1 cellular context compared by ENCODE assay signal in genomic region chr11:71137376-71137775, GRCh38.
TF ChIP-seq lines count a peak whose summit lies in the region.

No MANE protein-coding gene starts in this region.

TF ChIP-seq in H1, 55 proteins besides CTCF, POLR2A, EP300 and RAD21:
- TF ChIP-seq CHD7 (IDR thresholded peaks at IDR 0.05; ENCODE audit: insufficient replicate concordance, low read length) (no peak), SP1 (IDR thresholded peaks at IDR 0.05; ENCODE audit: low read depth, low read length) (no peak), ATF2 (IDR thresholded peaks at IDR 0.05; ENCODE audit: low read length) (no peak), RNF2 (IDR thresholded peaks at IDR 0.05; ENCODE audit: borderline replicate concordance, low read depth, low read length, missing control alignments, poor library complexity, severe bottlenecking) (no peak), CTBP2 (IDR thresholded peaks at IDR 0.05; ENCODE audit: borderline replicate concordance, insufficient read depth, insufficient read length, low read length) (no peak), SIN3A (conservative IDR thresholded peaks at IDR 0.05 in 1 of 2, IDR thresholded peaks at IDR 0.05 in 1 of 2; ENCODE audit: low read depth in 1 of 2, low read length in 2 of 2) (no peak), HDAC2 (IDR thresholded peaks at IDR 0.05; ENCODE audit: borderline replicate concordance in 1 of 2, low read depth in 2 of 2, low read length in 2 of 2) (no peak), CHD2 (IDR thresholded peaks at IDR 0.05; ENCODE audit: low read length) (no peak), JUND (IDR thresholded peaks at IDR 0.05; ENCODE audit: low read length) (no peak), MAFK (IDR thresholded peaks at IDR 0.05; ENCODE audit: low read depth, low read length) (no peak), HDAC6 (IDR thresholded peaks at IDR 0.05; ENCODE audit: low read depth, low read length) (no peak), TAF7 (optimal IDR thresholded peaks at IDR 0.05; ENCODE audit: borderline replicate concordance, low read depth, low read length) (no peak), USF2 (IDR thresholded peaks at IDR 0.05; ENCODE audit: low read length) (no peak), TCF12 (IDR thresholded peaks at IDR 0.05; ENCODE audit: low read depth, low read length) (no peak), RFX5 (IDR thresholded peaks at IDR 0.05; ENCODE audit: borderline replicate concordance, low read depth, low read length) (no peak), PHF8 (conservative IDR thresholded peaks at IDR 0.05; ENCODE audit: low read depth, low read length) (no peak)
